In the genomic region with DNA sequence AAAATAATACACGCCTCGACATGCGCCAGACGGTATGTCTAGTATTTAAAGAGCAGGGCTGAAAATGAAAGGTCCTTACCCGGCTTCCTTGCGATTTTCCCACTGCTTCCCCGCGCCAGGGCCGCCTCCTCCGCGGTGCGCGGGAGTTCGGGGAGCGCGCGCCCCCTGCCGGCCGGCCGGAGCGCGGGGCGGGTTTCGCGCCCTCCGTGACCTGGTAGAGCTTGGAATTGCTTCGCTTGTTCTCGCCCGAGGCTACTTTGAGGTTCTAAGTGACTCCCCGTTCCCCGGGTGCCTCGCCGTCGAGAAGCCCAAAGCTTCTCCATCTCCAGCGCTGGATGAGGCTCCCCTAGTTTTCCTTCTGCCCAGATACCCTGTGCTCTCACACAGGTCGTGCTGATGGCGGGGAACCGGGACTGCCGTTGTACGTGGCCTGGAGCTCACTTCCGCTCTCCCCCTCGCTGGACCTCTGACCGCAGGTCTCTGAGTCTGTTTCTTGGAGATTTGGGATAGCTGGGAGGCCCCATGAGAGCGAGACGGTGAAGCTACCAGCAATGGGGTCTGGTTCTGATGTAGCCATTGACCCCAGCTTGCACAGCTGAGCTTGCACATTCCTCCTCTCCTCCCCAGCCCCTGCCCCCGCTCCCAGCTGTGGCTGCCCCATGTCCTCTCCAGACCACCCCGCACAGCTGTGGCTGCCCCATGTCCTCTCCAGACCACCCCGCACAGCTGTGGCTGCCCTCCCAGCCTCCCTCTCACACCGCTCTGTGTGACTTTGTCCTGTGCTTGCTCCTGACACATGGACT, we compare ENCODE assay signal across 9 cellular contexts. TPM values are rescaled to one million over a fixed set of nuclear protein-coding genes. Genes with fewer than 3 reads are reported as not detected.
DNase-seq lines count a peak whose midpoint lies in the region; ATAC-seq and TF ChIP-seq lines count a peak whose summit lies in the region.
"Not testable (repeated sequence)": the region's sequence is repeated elsewhere in the genome, so short reads cannot be mapped to it uniquely, and the experiment has no call there.
"Had no signal": no experiment of that assay in that cellular context is flagged by ENCODE, and none has a peak within 500 bp of the region (broad histone marks: within the 10 kb centered on the region; RNA-seq: fewer than 3 reads in every experiment).

No MANE protein-coding gene starts in this region.

- H3F3A ChIP-seq in SU-DHL-6 (ENCODE audit: insufficient read depth), result not testable (repeated sequence)

- H3K79me2 ChIP-seq in SU-DHL-6 (ENCODE audit: insufficient read depth, low read length), result not testable (repeated sequence)

- H3K4me2 ChIP-seq in SU-DHL-6 (ENCODE audit: low read depth, low read length, poor library complexity, severe bottlenecking), result peak overlapping the region; percentile 41

- H3K36me3 Mint-ChIP-seq in chondrocyte (ENCODE audit: low read depth); mesothelial cell of epicardium: not testable (repeated sequence)

- not testable (repeated sequence) for H4K20me1 ChIP-seq in SU-DHL-6 (ENCODE audit: low read depth, low read length)

- H3K4me3 ChIP-seq in SU-DHL-6 (ENCODE audit: insufficient read depth, low read length, poor library complexity, severe bottlenecking); thoracic aorta: not testable (repeated sequence)

- not testable (repeated sequence) for H3K36me3 ChIP-seq in SU-DHL-6 (ENCODE audit: low read length); thoracic aorta

- H3K9me3 ChIP-seq in SU-DHL-6 (ENCODE audit: insufficient read depth, low read length); thoracic aorta: not testable (repeated sequence)

- TF ChIP-seq CTCF in SU-DHL-6 (IDR thresholded peaks at IDR 0.05; ENCODE audit: insufficient read depth, low read length, poor library complexity, severe bottlenecking); thoracic aorta (IDR thresholded peaks at IDR 0.05): not testable (repeated sequence)
- peak; percentile 17 for TF ChIP-seq CTCF in chondrocyte (IDR thresholded peaks at IDR 0.05)
- peak; percentile 5 for TF ChIP-seq CTCF in mesothelial cell of epicardium (IDR thresholded peaks at IDR 0.05; ENCODE audit: unreplicated experiment)

- not testable (repeated sequence) for H2AFZ ChIP-seq in SU-DHL-6 (ENCODE audit: low read depth, low read length, severe bottlenecking)

- ATAC-seq in GM18861 (IDR thresholded peaks at IDR 0.05; ENCODE audit: unreplicated experiment), result peak; percentile 94
- ATAC-seq in GM21390 (IDR thresholded peaks at IDR 0.05; ENCODE audit: unreplicated experiment), result peak; percentile 93
- ATAC-seq in HG02798 (IDR thresholded peaks at IDR 0.05; ENCODE audit: poor library complexity, unreplicated experiment), result peak; percentile 93
- ATAC-seq in HG03342 (IDR thresholded peaks at IDR 0.05; ENCODE audit: unreplicated experiment), result peak; percentile 87
- peak; percentile 71 for ATAC-seq in thoracic aorta (ENCODE audit: insufficient number of reproducible peaks, low FRiP score, low read depth)

- not testable (repeated sequence) for H3K4me1 Mint-ChIP-seq in chondrocyte (ENCODE audit: low read depth); mesothelial cell of epicardium

- H3K27me3 ChIP-seq in SU-DHL-6 (ENCODE audit: low read length); thoracic aorta (replicated peaks; ENCODE audit: insufficient read depth): not testable (repeated sequence)

- not testable (repeated sequence) for H3K9me2 ChIP-seq in SU-DHL-6 (replicated peaks; ENCODE audit: insufficient read depth, low read length)

- not testable (repeated sequence) for H3K9me3 Mint-ChIP-seq in chondrocyte (ENCODE audit: low read depth); mesothelial cell of epicardium

- not testable (repeated sequence) for H3K4me1 ChIP-seq in thoracic aorta (ENCODE audit: control insufficient read depth in 1 of 2, low read depth in 2 of 2)

- not testable (repeated sequence) for H3K9ac ChIP-seq in SU-DHL-6 (ENCODE audit: low read length)

- DNase-seq in chondrocyte (ENCODE audit: low spot score); mesothelial cell of epicardium (ENCODE audit: low spot score in 2 of 2, unreplicated experiment in 2 of 2); thoracic aorta (ENCODE audit: low spot score): not testable (repeated sequence)

- not testable (repeated sequence) for H3K27me3 Mint-ChIP-seq in chondrocyte (ENCODE audit: low read depth); mesothelial cell of epicardium (ENCODE audit: low read depth)

- not testable (repeated sequence) for H3K27ac ChIP-seq in SU-DHL-6 (ENCODE audit: low read depth, low read length); thoracic aorta

- not testable (repeated sequence) for H3K4me3 Mint-ChIP-seq in chondrocyte (ENCODE audit: unreplicated experiment); mesothelial cell of epicardium

- not testable (repeated sequence) for H3K27ac Mint-ChIP-seq in chondrocyte (ENCODE audit: unreplicated experiment); mesothelial cell of epicardium

RNA-seq across cellular contexts. Expression of gene HNRNPH1, which starts 11.1 kb away (rescaled TPM):
- total RNA-seq in chondrocyte (341 to 426 TPM (median 348 TPM) in 3 replicates), mesothelial cell of epicardium (1,105 to 1,117 TPM (median 1,115 TPM) in 3 replicates), thoracic aorta (100 to 1,000 TPM; 442 to 785 TPM)

RNA-seq across cellular contexts. Expression of gene CBY3, which starts 46.3 kb away (rescaled TPM):
- not detected in 3 replicates for total RNA-seq in chondrocyte
- total RNA-seq in mesothelial cell of epicardium, result 0.47 TPM in 1 of 3 replicates, not detected in the others
- 1 to 10 TPM in 1 of 2 donors, not detected in 1; 1.4 TPM for total RNA-seq in thoracic aorta
- total RNA-seq: SJSA1 had no signal
